ENCODE assay signal across 19 cellular contexts in genomic region chr9:134234001-134234660, GRCh38.
DNase-seq lines count a peak whose midpoint lies in the region; ATAC-seq, FAIRE-seq and TF ChIP-seq lines count a peak whose summit lies in the region.
"Had no signal": no experiment of that assay in that cellular context is flagged by ENCODE, and none has a peak within 500 bp of the region (broad histone marks: within the 10 kb centered on the region; RNA-seq: fewer than 3 reads in every experiment).

No MANE protein-coding gene starts in this region.

- no peaks in the 10 kb centered on the region for H3K36me3 ChIP-seq in BLaER1
- H3K36me3 ChIP-seq in GM23338 (ENCODE audit: insufficient read depth), result no peaks in the 10 kb centered on the region
- H3K36me3 ChIP-seq in mammary epithelial cell (ENCODE audit: insufficient read depth, low read length), result no peaks in the 10 kb centered on the region

- H3K9ac ChIP-seq in BLaER1, result 0 out of 2 replicates have a peak overlapping the region, but pooled peaks have one; percentile 12
- no peak overlapping the region for H3K9ac ChIP-seq in mammary epithelial cell (ENCODE audit: insufficient read depth, low read length)

- no peak overlapping the region for H3K4me3 ChIP-seq in BLaER1
- no peak overlapping the region for H3K4me3 ChIP-seq in GM23338
- no peak overlapping the region for H3K4me3 ChIP-seq in mammary epithelial cell (replicated peaks in 1 of 3; ENCODE audit: insufficient read depth in 1 of 3, low read depth in 2 of 3, low read length in 3 of 3)
- H3K4me3 ChIP-seq: SK-N-MC had no signal

- no TSS peak for BruUV-seq in mammary epithelial cell (replicated peaks; lab: Mats Ljungman, UMichigan)

- no peak for DNase-seq in GM23338 (ENCODE audit: low spot score)
- DNase-seq in mammary epithelial cell, result peak; percentile 60
- peak; percentile 66 for DNase-seq in left lobe of liver (ENCODE audit: low spot score)
- DNase-seq in urothelium cell line (ENCODE audit: low spot score), result no peak
- no peak for DNase-seq in activated CD4-positive, CD25-positive, alpha-beta regulatory T cell treated with anti-CD3 and anti-CD28 coated beads, Interleukin-2, amount 50 U/mL, for 72 hours
- no peak for DNase-seq in sciatic nerve (ENCODE audit: low spot score)
- DNase-seq: AML-193; Calu3; CD4-positive, alpha-beta T cell; GDM1; GOT3; Kasumi-1; NCI-H1436 treated with DMSO at 0.1 percent for 48 hours; NCI-H2081; NCI-H524 treated with DMSO at 0.1 percent for 48 hours had no signal

- H3K4me3 Mint-ChIP-seq in GM23338, result no peak overlapping the region
- H3K4me3 Mint-ChIP-seq: CD4-positive, alpha-beta T cell had no signal

- H3K79me2 ChIP-seq in GM23338 (replicated peaks; ENCODE audit: insufficient read depth), result no peaks in the 10 kb centered on the region
- H3K79me2 ChIP-seq in mammary epithelial cell (ENCODE audit: insufficient read depth, low read length), result no peaks in the 10 kb centered on the region

- CTCF ChIA-PET in mammary epithelial cell (lab: Charles Lee; ENCODE audit: low non-redundant PET), result no interaction called here

- in situ Hi-C loops in mammary epithelial cell (cut with MboI; ENCODE audit: low sequenced_read_pairs in 2 of 2), result no loop called here

- no peak overlapping the region for H3K27ac Mint-ChIP-seq in GM23338
- H3K27ac Mint-ChIP-seq: CD4-positive, alpha-beta T cell had no signal

- dilution Hi-C loops in mammary epithelial cell (cut with HindIII; ENCODE audit: low sequenced_read_pairs), result loop anchor here (5.0 kb wide), 1 partner anchor 93 kb away; the partner anchor contains the start of gene RXRA

- H3K36me3 Mint-ChIP-seq in GM23338 (ENCODE audit: low read depth), result no peaks in the 10 kb centered on the region

- H3K4me2 ChIP-seq in BLaER1 (peak overlapping the region; percentile 75), GM23338 (no peak overlapping the region), mammary epithelial cell (ENCODE audit: insufficient read depth, low read depth, low read length) (no peak overlapping the region)

- no peaks in the 10 kb centered on the region for H3K4me1 Mint-ChIP-seq in GM23338

- WGBS in mammary epithelial cell (ENCODE audit: low coverage, missing lambda C conversion rate), result 0% methylated on average over 2 of the region's 21 CpGs

- TF ChIP-seq CTCF in GM23338 (conservative IDR thresholded peaks at IDR 0.05; ENCODE audit: low read depth in 2 of 2) (no peak), mammary epithelial cell (conservative IDR thresholded peaks at IDR 0.05 in 1 of 2, IDR thresholded peaks at IDR 0.05 in 1 of 2; ENCODE audit: extremely low read depth in 1 of 2, insufficient read depth in 1 of 2, low read depth in 1 of 2, low read length in 2 of 2) (no peak)

- H3K27me3 ChIP-seq in BLaER1, result no peaks in the 10 kb centered on the region
- H3K27me3 ChIP-seq in GM23338 (ENCODE audit: insufficient read depth), result no peaks in the 10 kb centered on the region
- peaks cover 3% of the 10 kb centered on the region for H3K27me3 ChIP-seq in mammary epithelial cell (ENCODE audit: insufficient read depth, low read length)

- H2AFZ ChIP-seq in GM23338 (no peak overlapping the region), mammary epithelial cell (ENCODE audit: low read depth, low read length) (no peak overlapping the region)

- H3K9me3 ChIP-seq in BLaER1, result no peaks in the 10 kb centered on the region
- no peaks in the 10 kb centered on the region for H3K9me3 ChIP-seq in mammary epithelial cell (replicated peaks; ENCODE audit: insufficient read depth, low read length)

- no peaks in the 10 kb centered on the region for H3F3A ChIP-seq in GM23338 (replicated peaks; ENCODE audit: low read depth)

- H3K9me3 Mint-ChIP-seq in GM23338, result no peaks in the 10 kb centered on the region
- H3K9me3 Mint-ChIP-seq: CD4-positive, alpha-beta T cell had no signal

- intact Hi-C loops in mammary epithelial cell (cut with micrococcal nuclease), result loop anchor here (5.0 kb wide), 1 partner anchor 93 kb away; the partner anchor contains the start of gene RXRA
- intact Hi-C loops in sciatic nerve (cut with DNase I), result no loop called here

- H3K4me1 ChIP-seq in BLaER1 (peaks cover 98% of the 10 kb centered on the region), GM23338 (ENCODE audit: insufficient read depth) (no peaks in the 10 kb centered on the region), mammary epithelial cell (ENCODE audit: insufficient read depth, low read length) (peaks cover 7% of the 10 kb centered on the region)

- FAIRE-seq in urothelium cell line (lab: Jason Lieb, UNC), result no peak
- FAIRE-seq: GM12892 had no signal

- ATAC-seq in GM23338 (peak; percentile 23), left lobe of liver (no peak), GM21825 (IDR thresholded peaks at IDR 0.05; ENCODE audit: unreplicated experiment) (no peak), sciatic nerve (no peak)

- H4K20me1 ChIP-seq in BLaER1 (no peaks in the 10 kb centered on the region), GM23338 (replicated peaks; ENCODE audit: insufficient read depth) (no peaks in the 10 kb centered on the region), mammary epithelial cell (ENCODE audit: insufficient read depth, low read length) (no peaks in the 10 kb centered on the region)

- no peaks in the 10 kb centered on the region for H3K9me2 ChIP-seq in GM23338 (ENCODE audit: insufficient read depth)

- H3K27me3 Mint-ChIP-seq in GM23338 (ENCODE audit: insufficient read depth, low read depth, poor library complexity), result peaks cover 2% of the 10 kb centered on the region
- H3K27me3 Mint-ChIP-seq: CD4-positive, alpha-beta T cell had no signal

- H3K27ac ChIP-seq in BLaER1 (peak overlapping the region; percentile 53; the same call in 1 of the 2 replicates), GM23338 (ENCODE audit: low read depth) (no peak overlapping the region), mammary epithelial cell (ENCODE audit: insufficient read depth, low read depth, low read length) (no peak overlapping the region)
- H3K27ac ChIP-seq: SK-N-MC had no signal

TF ChIP-seq in GM23338, 12 proteins besides CTCF, POLR2A, EP300 and RAD21:
- TF ChIP-seq, protein P1, sequence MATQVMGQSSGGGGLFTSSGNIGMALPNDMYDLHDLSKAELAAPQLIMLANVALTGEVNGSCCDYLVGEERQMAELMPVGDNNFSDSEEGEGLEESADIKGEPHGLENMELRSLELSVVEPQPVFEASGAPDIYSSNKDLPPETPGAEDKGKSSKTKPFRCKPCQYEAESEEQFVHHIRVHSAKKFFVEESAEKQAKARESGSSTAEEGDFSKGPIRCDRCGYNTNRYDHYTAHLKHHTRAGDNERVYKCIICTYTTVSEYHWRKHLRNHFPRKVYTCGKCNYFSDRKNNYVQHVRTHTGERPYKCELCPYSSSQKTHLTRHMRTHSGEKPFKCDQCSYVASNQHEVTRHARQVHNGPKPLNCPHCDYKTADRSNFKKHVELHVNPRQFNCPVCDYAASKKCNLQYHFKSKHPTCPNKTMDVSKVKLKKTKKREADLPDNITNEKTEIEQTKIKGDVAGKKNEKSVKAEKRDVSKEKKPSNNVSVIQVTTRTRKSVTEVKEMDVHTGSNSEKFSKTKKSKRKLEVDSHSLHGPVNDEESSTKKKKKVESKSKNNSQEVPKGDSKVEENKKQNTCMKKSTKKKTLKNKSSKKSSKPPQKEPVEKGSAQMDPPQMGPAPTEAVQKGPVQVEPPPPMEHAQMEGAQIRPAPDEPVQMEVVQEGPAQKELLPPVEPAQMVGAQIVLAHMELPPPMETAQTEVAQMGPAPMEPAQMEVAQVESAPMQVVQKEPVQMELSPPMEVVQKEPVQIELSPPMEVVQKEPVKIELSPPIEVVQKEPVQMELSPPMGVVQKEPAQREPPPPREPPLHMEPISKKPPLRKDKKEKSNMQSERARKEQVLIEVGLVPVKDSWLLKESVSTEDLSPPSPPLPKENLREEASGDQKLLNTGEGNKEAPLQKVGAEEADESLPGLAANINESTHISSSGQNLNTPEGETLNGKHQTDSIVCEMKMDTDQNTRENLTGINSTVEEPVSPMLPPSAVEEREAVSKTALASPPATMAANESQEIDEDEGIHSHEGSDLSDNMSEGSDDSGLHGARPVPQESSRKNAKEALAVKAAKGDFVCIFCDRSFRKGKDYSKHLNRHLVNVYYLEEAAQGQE (IDR thresholded peaks at IDR 0.05; ENCODE audit: unreplicated experiment), result no peak
- no peak for TF ChIP-seq ZNF114 (CRISPR knock-in tag; IDR thresholded peaks at IDR 0.05)
- no peak for TF ChIP-seq JUNB (IDR thresholded peaks at IDR 0.05; ENCODE audit: unreplicated experiment)
- no peak for TF ChIP-seq EZH2 (IDR thresholded peaks at IDR 0.05; ENCODE audit: low read depth, unreplicated experiment)
- no peak for TF ChIP-seq ZNF331 (CRISPR knock-in tag; IDR thresholded peaks at IDR 0.05; ENCODE audit: low read depth)
- TF ChIP-seq NANOG (IDR thresholded peaks at IDR 0.05; ENCODE audit: borderline replicate concordance), result no peak

Comparison
In these comparisons a context has a peak if more than half of its experiments do, and no peak if none do; other contexts are left out.
1. DNase-seq: peak in mammary epithelial cell (single experiment) and left lobe of liver (single experiment); none in GM23338 (single experiment), urothelium cell line (single experiment), activated CD4-positive, CD25-positive, alpha-beta regulatory T cell treated with anti-CD3 and anti-CD28 coated beads, Interleukin-2, amount 50 U/mL, for 72 hours (single experiment) and sciatic nerve (single experiment).